17 cellular contexts compared by ENCODE assay signal in the genomic region with DNA sequence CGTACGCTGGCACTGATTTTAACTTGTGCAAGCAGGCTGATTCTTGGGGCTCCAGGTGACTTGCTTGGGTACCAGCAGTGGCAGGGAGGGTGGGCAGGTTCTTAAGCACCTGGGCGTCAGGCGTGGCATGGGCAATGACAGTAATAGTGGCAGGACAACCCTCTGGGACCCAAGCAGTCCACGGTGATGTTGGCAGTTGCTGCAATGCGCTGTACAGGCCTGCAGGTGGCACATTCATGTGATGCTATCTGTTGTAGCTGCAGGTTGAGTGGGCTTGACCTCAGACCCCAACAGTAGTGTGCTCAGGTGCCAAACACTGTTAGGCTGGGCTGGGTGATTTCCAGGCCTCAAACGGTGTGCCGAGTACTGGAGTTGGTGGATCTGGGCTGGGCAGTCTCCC.
DNase-seq lines count a peak whose midpoint lies in the region; ATAC-seq, FAIRE-seq and TF ChIP-seq lines count a peak whose summit lies in the region.
"Had no signal": no experiment of that assay in that cellular context is flagged by ENCODE, and none has a peak within 500 bp of the region (broad histone marks: within the 10 kb centered on the region; RNA-seq: fewer than 3 reads in every experiment).

No MANE protein-coding gene starts in this region.

- no peaks in the 10 kb centered on the region for H3K27me3 ChIP-seq in NT2/D1 (ENCODE audit: insufficient read depth, insufficient read length)

- H3K4me1 ChIP-seq in NT2/D1 (ENCODE audit: insufficient read depth, insufficient read length) = no peaks in the 10 kb centered on the region
- H3K4me1 ChIP-seq: Caco-2 had no signal

- peaks cover 10% of the 10 kb centered on the region; the same call in 1 of the 2 replicates for H3K9me3 ChIP-seq in NT2/D1 (ENCODE audit: insufficient read depth, low read length)

- no peak overlapping the region for H3K9ac ChIP-seq in NT2/D1 (ENCODE audit: insufficient read length, low read depth)

- no peaks in the 10 kb centered on the region for H3K36me3 ChIP-seq in NT2/D1 (ENCODE audit: insufficient read depth, insufficient read length, low read length)

- H3K4me3 ChIP-seq in NT2/D1 (ENCODE audit: insufficient read length, low read depth) (no peak overlapping the region), fibroblast of mammary gland (ENCODE audit: control insufficient read depth, low read depth, low read length) (no peak overlapping the region)
- H3K4me3 ChIP-seq: skin epidermis had no signal

- TF ChIP-seq CTCF in fibroblast of mammary gland (conservative IDR thresholded peaks at IDR 0.05; ENCODE audit: control insufficient read depth, insufficient read depth, low read depth, low read length) = peak; percentile 3

- FAIRE-seq in urothelium cell line (lab: Jason Lieb, UNC) = peak; percentile 5
- FAIRE-seq: A204.1 had no signal

- ATAC-seq in HG03196 (IDR thresholded peaks at IDR 0.05; ENCODE audit: unreplicated experiment) (no peak), HG02840 (IDR thresholded peaks at IDR 0.05; ENCODE audit: low FRiP score, unreplicated experiment) (no peak)
- ATAC-seq: activated naive CD4-positive, alpha-beta T cell treated with anti-CD3 and anti-CD28 coated beads, Interleukin-2, amount 50 U/mL, for 72 hours had no signal

- DNase-seq in NCI-H82 (lab: John Stamatoyannopoulos, UW) (peak; percentile 30), NCI-H82 treated with DMSO at 0.1 percent for 48 hours (lab: John Stamatoyannopoulos, UW; ENCODE audit: unreplicated experiment) (no peak), NT2/D1 (ENCODE audit: low read depth, low spot score) (peak; percentile 6), fibroblast of mammary gland (ENCODE audit: low read depth) (no peak), urothelium cell line (ENCODE audit: low spot score) (no peak), NCI-H1417 treated with DMSO at 0.1 percent for 48 hours (lab: John Stamatoyannopoulos, UW) (no peak)
- DNase-seq: activated CD8-positive, alpha-beta memory T cell treated with anti-CD3 and anti-CD28 coated beads, Interleukin-2, amount 50 U/mL, for 48 hours; Caco-2; caudate nucleus; KBM-7; NCI-H2029 treated with DMSO at 0.1 percent for 48 hours; occipital lobe had no signal

Comparison
In these comparisons a context has a peak if more than half of its experiments do, and no peak if none do; other contexts are left out.
1. DNase-seq: peak in NCI-H82 (single experiment) and NT2/D1 (single experiment); none in NCI-H82 treated with DMSO at 0.1 percent for 48 hours (single experiment), fibroblast of mammary gland (single experiment), urothelium cell line (single experiment) and NCI-H1417 treated with DMSO at 0.1 percent for 48 hours (single experiment).